24 cellular contexts compared by ENCODE assay signal in the genomic region with DNA sequence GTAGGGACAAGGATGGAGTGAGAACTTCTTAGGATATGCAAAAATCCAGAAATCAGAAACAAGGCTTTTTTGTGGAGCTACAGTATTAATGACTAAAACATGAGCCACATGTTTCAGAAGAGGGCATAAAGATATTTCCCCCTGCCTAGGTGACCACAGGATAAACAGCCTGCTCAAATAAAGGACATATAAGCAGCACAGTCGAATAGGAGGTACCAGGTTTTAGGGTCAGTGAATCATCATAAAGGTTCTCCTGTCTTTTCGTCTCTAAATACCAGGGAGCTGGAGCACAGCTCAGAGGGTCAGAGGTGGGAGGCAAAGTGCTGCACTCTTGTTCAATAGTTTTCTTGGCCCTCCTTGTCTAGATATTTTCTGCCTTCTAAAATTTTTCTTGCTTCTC.
"Had no signal": no experiment of that assay in that cellular context is flagged by ENCODE, and none has a peak within 500 bp of the region (broad histone marks: within the 10 kb centered on the region; RNA-seq: fewer than 3 reads in every experiment).

No MANE protein-coding gene starts in this region.

- H3K27me3 ChIP-seq: colonic mucosa, esophagus muscularis mucosa, left lung, sigmoid colon, testis, tibial artery, upper lobe of left lung had no signal

- H3K27ac Mint-ChIP-seq: dendritic cell treated with granulocyte-macrophage colony-stimulating factor and Interleukin-4, amounts not matched to agents 40 ng/mL and 50 ng/mL, for 4 days; endodermal cell; naive thymus-derived CD4-positive, alpha-beta T cell; nephron; stimulated activated effector memory CD8-positive, alpha-beta T cell treated with anti-CD3 and anti-CD28 coated beads, Interleukin-12 subunit alpha, Interleukin-12 subunit beta, amount 100 ng/mL, for 72 hours had no signal

- H3K9me3 ChIP-seq: colonic mucosa, prostate gland, testis, tibial artery had no signal

- H3K4me1 ChIP-seq: colonic mucosa, esophagus muscularis mucosa, left lung, prostate gland, sigmoid colon, testis, tibial artery, upper lobe of left lung had no signal

- H3K27ac ChIP-seq: colonic mucosa, epithelial cell of prostate, esophagus muscularis mucosa, left lung, prostate gland, sigmoid colon, testis, tibial artery, upper lobe of left lung had no signal

- ATAC-seq: left lung; naive thymus-derived CD4-positive, alpha-beta T cell; right cardiac atrium; stimulated activated effector memory CD8-positive, alpha-beta T cell treated with anti-CD3 and anti-CD28 coated beads, Interleukin-12 subunit alpha, Interleukin-12 subunit beta, amount 100 ng/mL, for 72 hours; stimulated activated naive CD8-positive, alpha-beta T cell treated with anti-CD3 and anti-CD28 coated beads, Interleukin-15, Interleukin-2, amounts not matched to agents 100 U/mL and 50 U/mL, for 24 hours had no signal

- H3K36me3 Mint-ChIP-seq: stimulated activated effector memory CD8-positive, alpha-beta T cell treated with anti-CD3 and anti-CD28 coated beads, Interleukin-12 subunit alpha, Interleukin-12 subunit beta, amount 100 ng/mL, for 72 hours had no signal

- H3K4me3 Mint-ChIP-seq: dendritic cell treated with granulocyte-macrophage colony-stimulating factor and Interleukin-4, amounts not matched to agents 40 ng/mL and 50 ng/mL, for 4 days; endodermal cell; naive thymus-derived CD4-positive, alpha-beta T cell; nephron; stimulated activated effector memory CD8-positive, alpha-beta T cell treated with anti-CD3 and anti-CD28 coated beads, Interleukin-12 subunit alpha, Interleukin-12 subunit beta, amount 100 ng/mL, for 72 hours had no signal

- H3K36me3 ChIP-seq: colonic mucosa, esophagus muscularis mucosa, left lung, prostate gland, sigmoid colon, tibial artery, upper lobe of left lung had no signal

- H3K4me1 Mint-ChIP-seq: endodermal cell; nephron; stimulated activated effector memory CD8-positive, alpha-beta T cell treated with anti-CD3 and anti-CD28 coated beads, Interleukin-12 subunit alpha, Interleukin-12 subunit beta, amount 100 ng/mL, for 72 hours had no signal

- H3K4me3 ChIP-seq: colonic mucosa, esophagus muscularis mucosa, left lung, prostate gland, sigmoid colon, testis, tibial artery, upper lobe of left lung had no signal

- DNase-seq: colonic mucosa; effector CD8-positive, alpha-beta T cell; endodermal cell; head of caudate nucleus; left lung; mesendoderm; midbrain; naive thymus-derived CD4-positive, alpha-beta T cell; nucleus accumbens; right cardiac atrium; sigmoid colon; stimulated activated CD4-positive, alpha-beta T cell treated with anti-CD3 and anti-CD28 coated beads, Interleukin-2, amount 100 ng/mL, for 24 hours; stimulated activated CD4-positive, alpha-beta T cell treated with anti-CD3 and anti-CD28 coated beads, Interleukin-4, amount 100 ng/mL, for 24 hours; stimulated activated naive CD8-positive, alpha-beta T cell treated with anti-CD3 and anti-CD28 coated beads, Interleukin-15, Interleukin-2, amounts not matched to agents 100 U/mL and 50 U/mL, for 24 hours; substantia nigra; testis; tibial artery; upper lobe of left lung had no signal

- H3K27me3 Mint-ChIP-seq: dendritic cell treated with granulocyte-macrophage colony-stimulating factor and Interleukin-4, amounts not matched to agents 40 ng/mL and 50 ng/mL, for 4 days had no signal
